Comparison of ENCODE assay signal across 8 cellular contexts in genomic region chr2:37323770-37324535, GRCh38. TPM values are rescaled to one million over a fixed set of nuclear protein-coding genes. Genes with fewer than 3 reads are reported as not detected.
A peak's percentile ranks its signal among the peaks of the same experiment; 100 is the strongest.
DNase-seq lines count a peak whose midpoint lies in the region; ATAC-seq and TF ChIP-seq lines count a peak whose summit lies in the region.

No MANE protein-coding gene starts in this region.

- H2BK15ac ChIP-seq in neuronal stem cell (ENCODE audit: low read length) = no peak overlapping the region

- H3K4me2 ChIP-seq in neuronal stem cell (ENCODE audit: insufficient read depth, low read length, poor library complexity, severe bottlenecking) = peak overlapping the region; percentile 72

- TF ChIP-seq EP300 in gastroesophageal sphincter (IDR thresholded peaks at IDR 0.05) = no peak

- no peak overlapping the region for H2BK5ac ChIP-seq in neuronal stem cell (ENCODE audit: low read length)

- H4K8ac ChIP-seq in neuronal stem cell (ENCODE audit: low read depth, low read length) = no peak overlapping the region

- no peak overlapping the region for H2BK12ac ChIP-seq in neuronal stem cell (ENCODE audit: low read length)

- H3K14ac ChIP-seq in neuronal stem cell (ENCODE audit: low read length) = peak overlapping the region; percentile 71

- H3K79me1 ChIP-seq in neuronal stem cell (ENCODE audit: low read depth, low read length) = peaks cover 1% of the 10 kb centered on the region

- H3K23ac ChIP-seq in neuronal stem cell (ENCODE audit: low read depth, low read length, poor library complexity) = peak overlapping the region; percentile 65

- H3K36me3 ChIP-seq in NT2/D1 (ENCODE audit: insufficient read depth, insufficient read length, low read length) = peaks cover 12% of the 10 kb centered on the region
- H3K36me3 ChIP-seq in gastroesophageal sphincter = no peaks in the 10 kb centered on the region
- peaks cover 0 to 36% of the 10 kb centered on the region in 2 donors for H3K36me3 ChIP-seq in neuronal stem cell (replicated peaks in 1 of 2; ENCODE audit: control insufficient read depth in 2 of 2, insufficient read depth in 2 of 2, low read length in 2 of 2)

- H3K9me3 ChIP-seq in NT2/D1 (ENCODE audit: insufficient read depth, low read length) (no peaks in the 10 kb centered on the region), gastroesophageal sphincter (no peaks in the 10 kb centered on the region), neuronal stem cell (replicated peaks in 1 of 2; ENCODE audit: control insufficient read depth in 2 of 2, insufficient read depth in 1 of 2, low read depth in 1 of 2, low read length in 2 of 2) (no peaks in the 10 kb centered on the region)

- H4K91ac ChIP-seq in neuronal stem cell (ENCODE audit: low read depth, low read length, poor library complexity) = no peak overlapping the region

- H3K4ac ChIP-seq in neuronal stem cell (ENCODE audit: low read length) = no peak overlapping the region

- ATAC-seq in HG02852 (IDR thresholded peaks at IDR 0.05; ENCODE audit: unreplicated experiment) (peak; percentile 30), gastroesophageal sphincter (peak; percentile 12)

- H3K36me3 Mint-ChIP-seq in activated T-helper 2 cell treated with anti-CD3 and anti-CD28 coated beads, Interferon-gamma antibody, Interleukin-2, Interleukin-4, amounts not matched to agents 10 μg/mL and 5 μg/mL and 100 μg/mL, durations not matched to agents 14 hours and 24 hours and 36 hours (ENCODE audit: low read depth) = peaks cover 17% of the 10 kb centered on the region

- peak overlapping the region; percentile 80 for H3K9ac ChIP-seq in NT2/D1 (ENCODE audit: insufficient read length, low read depth)
- H3K9ac ChIP-seq in neuronal stem cell (ENCODE audit: low read depth, low read length, poor library complexity) = peak overlapping the region; percentile 71

- H3K27me3 ChIP-seq in NT2/D1 (ENCODE audit: insufficient read depth, insufficient read length) (peaks cover 24% of the 10 kb centered on the region), gastroesophageal sphincter (no peaks in the 10 kb centered on the region), neuronal stem cell (ENCODE audit: control insufficient read depth in 3 of 3, insufficient read depth in 3 of 3, low read depth in 1 of 3, low read length in 3 of 3) (peaks cover 0 to 11% (median 10%) of the 10 kb centered on the region in 3 experiments)

- H3K4me1 ChIP-seq in NT2/D1 (ENCODE audit: insufficient read depth, insufficient read length) = no peaks in the 10 kb centered on the region
- H3K4me1 ChIP-seq in gastroesophageal sphincter = peaks cover 0 to 66% (median 3%) of the 10 kb centered on the region in 3 donors
- H3K4me1 ChIP-seq in neuronal stem cell (ENCODE audit: control insufficient read depth in 2 of 2, insufficient read depth in 1 of 2, low read depth in 1 of 2, low read length in 2 of 2) = peaks cover 2 to 9% of the 10 kb centered on the region in 2 donors

- peak overlapping the region; percentile 68 for H3K4me3 ChIP-seq in NT2/D1 (ENCODE audit: insufficient read length, low read depth)
- H3K4me3 ChIP-seq in gastroesophageal sphincter = peak overlapping the region; percentile 93 to 98
- H3K4me3 ChIP-seq in neuronal stem cell (ENCODE audit: low read length in 2 of 2) = peak overlapping the region; percentile 91 to 94

- no peak for TF ChIP-seq CTCF in gastroesophageal sphincter (IDR thresholded peaks at IDR 0.05)

- peak overlapping the region; percentile 94 for H3K4me3 Mint-ChIP-seq in activated T-helper 2 cell treated with anti-CD3 and anti-CD28 coated beads, Interferon-gamma antibody, Interleukin-2, Interleukin-4, amounts not matched to agents 10 μg/mL and 5 μg/mL and 100 μg/mL, durations not matched to agents 14 hours and 24 hours and 36 hours (ENCODE audit: low read depth)

- H3K9me3 Mint-ChIP-seq in activated T-helper 2 cell treated with anti-CD3 and anti-CD28 coated beads, Interferon-gamma antibody, Interleukin-2, Interleukin-4, amounts not matched to agents 10 μg/mL and 5 μg/mL and 100 μg/mL, durations not matched to agents 14 hours and 24 hours and 36 hours = no peaks in the 10 kb centered on the region

- no peak for TF ChIP-seq POLR2A in gastroesophageal sphincter (IDR thresholded peaks at IDR 0.05)

- H3K18ac ChIP-seq in neuronal stem cell (ENCODE audit: low read length) = peak overlapping the region; percentile 85

- H2AFZ ChIP-seq in neuronal stem cell (ENCODE audit: low read length) = peak overlapping the region; percentile 99

- peaks cover 35% of the 10 kb centered on the region for H3K4me1 Mint-ChIP-seq in activated T-helper 2 cell treated with anti-CD3 and anti-CD28 coated beads, Interferon-gamma antibody, Interleukin-2, Interleukin-4, amounts not matched to agents 10 μg/mL and 5 μg/mL and 100 μg/mL, durations not matched to agents 14 hours and 24 hours and 36 hours (ENCODE audit: low read depth)

- DNase-seq in NCI-H2081 (lab: John Stamatoyannopoulos, UW) (peak; percentile 39 to 63), NCI-H2081 treated with DMSO at 0.1 percent for 48 hours (lab: John Stamatoyannopoulos, UW) (no peak), NT2/D1 (ENCODE audit: low read depth, low spot score) (no peak), neuronal stem cell (ENCODE audit: low spot score) (peak; percentile 47), T1000 (lab: John Stamatoyannopoulos, UW) (no peak)
- peak; percentile 20 for DNase-seq in activated T-helper 2 cell treated with anti-CD3 and anti-CD28 coated beads, Interferon-gamma antibody, Interleukin-2, Interleukin-4, amounts not matched to agents 10 μg/mL and 5 μg/mL and 100 μg/mL, durations not matched to agents 14 hours and 24 hours and 36 hours (ENCODE audit: low spot score)

- intact Hi-C loops in activated T-helper 2 cell treated with anti-CD3 and anti-CD28 coated beads, Interferon-gamma antibody, Interleukin-2, Interleukin-4, amounts not matched to agents 10 μg/mL and 5 μg/mL and 100 μg/mL, durations not matched to agents 14 hours and 24 hours and 36 hours (cut with micrococcal nuclease) = loop anchor here (1.0 to 10.0 kb wide), 7 partner anchors 21 to 1079 kb away; partner anchors contain the start of genes CEBPZ, NDUFAF7 and QPCT

- 0 to 4% methylated on average over 7 to 17 of the region's 62 CpGs for WGBS in gastroesophageal sphincter (ENCODE audit: low coverage in 1 of 2), 2 donors
- WGBS in neuronal stem cell (ENCODE audit: extremely low coverage in 2 of 2, insufficient read length in 2 of 2, insufficient replicate concordance in 1 of 2), 2 donors = no CpG with 5 or more reads among the region's 62 CpGs

- no peak overlapping the region for H2AK5ac ChIP-seq in neuronal stem cell (ENCODE audit: low read depth, low read length)

- H3K27me3 Mint-ChIP-seq in activated T-helper 2 cell treated with anti-CD3 and anti-CD28 coated beads, Interferon-gamma antibody, Interleukin-2, Interleukin-4, amounts not matched to agents 10 μg/mL and 5 μg/mL and 100 μg/mL, durations not matched to agents 14 hours and 24 hours and 36 hours (ENCODE audit: low read depth) = peaks cover 51% of the 10 kb centered on the region

- peak overlapping the region; percentile 90 for H3K27ac Mint-ChIP-seq in activated T-helper 2 cell treated with anti-CD3 and anti-CD28 coated beads, Interferon-gamma antibody, Interleukin-2, Interleukin-4, amounts not matched to agents 10 μg/mL and 5 μg/mL and 100 μg/mL, durations not matched to agents 14 hours and 24 hours and 36 hours

- H2BK120ac ChIP-seq in neuronal stem cell (ENCODE audit: low read depth, low read length) = no peak overlapping the region

- H3K27ac ChIP-seq in gastroesophageal sphincter (peak overlapping the region; percentile 92 to 95 (median 94)), neuronal stem cell (replicated peaks; ENCODE audit: low read length) (peak overlapping the region; percentile 84)

RNA-seq across cellular contexts. Expression of gene PRKD3, which starts 0.7 kb away (rescaled TPM):
- 11.9 and 14.0 TPM in 2 replicates for total RNA-seq in activated T-helper 2 cell treated with anti-CD3 and anti-CD28 coated beads, Interferon-gamma antibody, Interleukin-2, Interleukin-4, amounts not matched to agents 10 μg/mL and 5 μg/mL and 100 μg/mL, durations not matched to agents 14 hours and 24 hours and 36 hours
- total RNA-seq in gastroesophageal sphincter = 10 to 100 TPM; 29.3 to 40.3 (median 38.3) TPM
- 23.0 TPM for polyA plus RNA-seq in neuronal stem cell (2013, experiment 1 of 2)
- polyA plus RNA-seq in neuronal stem cell (2013, experiment 2 of 2) = 23.0 TPM

RNA-seq across cellular contexts. Expression of gene QPCT, which starts 20.5 kb away (rescaled TPM):
- 0.48 and 0.71 TPM in 2 replicates for total RNA-seq in activated T-helper 2 cell treated with anti-CD3 and anti-CD28 coated beads, Interferon-gamma antibody, Interleukin-2, Interleukin-4, amounts not matched to agents 10 μg/mL and 5 μg/mL and 100 μg/mL, durations not matched to agents 14 hours and 24 hours and 36 hours
- total RNA-seq in gastroesophageal sphincter = 1 to 10 TPM; 1.5 to 5.2 (median 2.6) TPM
- polyA plus RNA-seq in neuronal stem cell (2013, experiment 1 of 2) = 6.9 TPM
- polyA plus RNA-seq in neuronal stem cell (2013, experiment 2 of 2) = 7.3 TPM

Comparison
In these comparisons a context has a peak if more than half of its experiments do, and no peak if none do; other contexts are left out.
1. DNase-seq: peak in NCI-H2081 (2 of 2), activated T-helper 2 cell treated with anti-CD3 and anti-CD28 coated beads, Interferon-gamma antibody, Interleukin-2, Interleukin-4, amounts not matched to agents 10 μg/mL and 5 μg/mL and 100 μg/mL, durations not matched to agents 14 hours and 24 hours and 36 hours (single experiment) and neuronal stem cell (single experiment); none in NCI-H2081 treated with DMSO at 0.1 percent for 48 hours (single experiment), NT2/D1 (single experiment) and T1000 (single experiment).
2. Peak in every context shown above with its lines, with median percentiles within 50 percentile points of each other: H3K4me3 ChIP-seq.